In the genomic region with DNA sequence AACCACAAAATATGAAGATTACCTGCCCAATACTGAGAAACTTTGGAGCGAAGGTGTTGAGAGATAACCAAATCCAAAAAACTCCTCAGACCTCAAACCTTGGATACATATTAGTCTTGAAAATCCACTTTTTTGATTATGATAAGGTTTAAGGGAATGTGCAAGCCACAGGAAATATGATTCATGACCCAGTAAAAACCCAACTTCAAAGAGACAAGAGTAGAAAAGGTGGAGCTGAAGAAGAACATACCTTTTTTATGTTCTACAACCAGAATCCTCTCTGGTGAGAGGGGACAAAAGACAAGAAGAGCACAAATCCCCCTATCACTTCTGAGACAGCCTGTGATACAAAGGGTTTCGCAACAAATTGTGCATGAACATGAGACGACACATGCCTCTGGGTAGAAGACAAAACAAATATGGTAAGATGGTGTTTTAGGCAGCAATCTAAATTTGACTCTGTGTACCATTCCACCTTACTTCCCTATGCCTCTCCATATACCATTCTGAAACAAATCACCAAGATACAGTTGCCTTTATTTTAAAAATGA, we compare ENCODE assay signal across 23 cellular contexts. TPM values are rescaled to one million over a fixed set of nuclear protein-coding genes. Genes with fewer than 3 reads are reported as not detected.
"Had no signal": no experiment of that assay in that cellular context is flagged by ENCODE, and none has a peak within 500 bp of the region (broad histone marks: within the 10 kb centered on the region; RNA-seq: fewer than 3 reads in every experiment).

No MANE protein-coding gene starts in this region.

- H3K9me3 Mint-ChIP-seq: natural killer cell treated with Interleukin-12 subunit alpha and Interleukin-12 subunit beta and Interleukin-15 and Interleukin-18, amount 100 ng/mL, for 72 hours had no signal

- H3K4me3 Mint-ChIP-seq: activated CD4-positive, alpha-beta T cell treated with anti-CD3 and anti-CD28 coated beads for 36 hours; activated CD8-positive, alpha-beta T cell treated with anti-CD3 and anti-CD28 coated beads, Interleukin-2, amount 10 ng/mL, durations not matched to agents 7 days and 5 days; activated naive CD8-positive, alpha-beta T cell; mesothelial cell of epicardium; natural killer cell treated with Interleukin-12 subunit alpha and Interleukin-12 subunit beta and Interleukin-15 and Interleukin-18, amount 100 ng/mL, for 72 hours; stimulated activated effector memory CD8-positive, alpha-beta T cell treated with anti-CD3 and anti-CD28 coated beads, Interleukin-12 subunit alpha, Interleukin-12 subunit beta, amount 100 ng/mL, for 72 hours had no signal

- H3K4me3 ChIP-seq: cardiac muscle cell, lung, stomach, vagina had no signal

- H3K27ac Mint-ChIP-seq: activated CD4-positive, alpha-beta T cell treated with anti-CD3 and anti-CD28 coated beads for 36 hours; activated CD8-positive, alpha-beta T cell treated with anti-CD3 and anti-CD28 coated beads, Interleukin-2, amount 10 ng/mL, durations not matched to agents 7 days and 5 days; activated naive CD8-positive, alpha-beta T cell; mesothelial cell of epicardium; natural killer cell treated with Interleukin-12 subunit alpha and Interleukin-12 subunit beta and Interleukin-15 and Interleukin-18, amount 100 ng/mL, for 72 hours; stimulated activated effector memory CD8-positive, alpha-beta T cell treated with anti-CD3 and anti-CD28 coated beads, Interleukin-12 subunit alpha, Interleukin-12 subunit beta, amount 100 ng/mL, for 72 hours had no signal

- ATAC-seq: activated CD4-positive, alpha-beta T cell treated with anti-CD3 and anti-CD28 coated beads for 36 hours; activated CD8-positive, alpha-beta T cell treated with anti-CD3 and anti-CD28 coated beads, Interleukin-2, amount 10 ng/mL, durations not matched to agents 7 days and 5 days; left lobe of liver; natural killer cell treated with Interleukin-12 subunit alpha and Interleukin-12 subunit beta and Interleukin-15 and Interleukin-18, amount 100 ng/mL, for 72 hours; sciatic nerve; stimulated activated effector memory CD8-positive, alpha-beta T cell treated with anti-CD3 and anti-CD28 coated beads, Interleukin-12 subunit alpha, Interleukin-12 subunit beta, amount 100 ng/mL, for 72 hours had no signal

- H3K4me1 Mint-ChIP-seq: stimulated activated effector memory CD8-positive, alpha-beta T cell treated with anti-CD3 and anti-CD28 coated beads, Interleukin-12 subunit alpha, Interleukin-12 subunit beta, amount 100 ng/mL, for 72 hours had no signal

- DNase-seq: activated CD4-positive, alpha-beta T cell treated with anti-CD3 and anti-CD28 coated beads for 36 hours; activated CD8-positive, alpha-beta T cell treated with anti-CD3 and anti-CD28 coated beads, Interleukin-2, amount 10 ng/mL, durations not matched to agents 7 days and 5 days; activated gamma-delta T cell; activated T-cell treated with anti-CD3 and anti-CD28 coated beads, Interleukin-2, amount 50 U/mL, for 48 hours; amniotic stem cell; dermis blood vessel endothelial cell; effector memory CD4-positive, alpha-beta T cell; foreskin melanocyte; kidney; stimulated activated CD4-positive, alpha-beta T cell treated with anti-CD3 and anti-CD28 coated beads, Interleukin-4, amount 100 ng/mL, for 24 hours; stomach; trophoblast cell had no signal

- H3K9me3 ChIP-seq: vagina had no signal

- H3K27me3 Mint-ChIP-seq: activated naive CD8-positive, alpha-beta T cell; natural killer cell treated with Interleukin-12 subunit alpha and Interleukin-12 subunit beta and Interleukin-15 and Interleukin-18, amount 100 ng/mL, for 72 hours had no signal

- H3K36me3 Mint-ChIP-seq: activated naive CD8-positive, alpha-beta T cell; mesothelial cell of epicardium; natural killer cell treated with Interleukin-12 subunit alpha and Interleukin-12 subunit beta and Interleukin-15 and Interleukin-18, amount 100 ng/mL, for 72 hours; stimulated activated effector memory CD8-positive, alpha-beta T cell treated with anti-CD3 and anti-CD28 coated beads, Interleukin-12 subunit alpha, Interleukin-12 subunit beta, amount 100 ng/mL, for 72 hours had no signal

RNA-seq across cellular contexts. Expression of a gene that starts 37.3 kb away (rescaled TPM):
- total RNA-seq: activated CD4-positive, alpha-beta T cell treated with anti-CD3 and anti-CD28 coated beads for 36 hours; activated CD8-positive, alpha-beta T cell treated with anti-CD3 and anti-CD28 coated beads, Interleukin-2, amount 10 ng/mL, durations not matched to agents 7 days and 5 days; dermis blood vessel endothelial cell; endothelial cell of umbilical vein; left lobe of liver; natural killer cell treated with Interleukin-12 subunit alpha and Interleukin-12 subunit beta and Interleukin-15 and Interleukin-18, amount 100 ng/mL, for 72 hours; T-helper 2 cell treated with Interferon-gamma antibody and Interleukin-4, amounts not matched to agents 100 ng/mL and 5 ng/mL, for 36 hours had no signal
